8 cellular contexts compared by ENCODE assay signal in the genomic region with DNA sequence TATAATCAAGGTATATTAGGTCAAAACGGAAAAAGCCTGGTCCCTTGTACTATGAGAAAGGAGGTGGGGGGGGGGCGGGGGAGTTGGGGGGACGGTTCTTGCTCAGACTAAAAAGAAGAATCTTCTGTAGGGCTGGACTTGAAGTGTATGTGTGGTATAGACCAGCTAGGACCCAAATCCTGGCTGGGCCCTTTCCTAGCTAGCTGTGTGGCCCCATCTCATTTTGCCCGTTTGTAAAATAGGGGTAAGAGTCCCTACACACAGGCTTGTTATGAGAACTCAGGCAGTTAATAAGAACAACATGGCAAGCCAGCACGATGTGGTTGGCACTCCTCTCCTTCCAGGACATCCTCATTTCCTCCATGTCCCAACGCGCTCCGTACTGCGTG. TPM values are rescaled to one million over a fixed set of nuclear protein-coding genes. Genes with fewer than 3 reads are reported as not detected.
DNase-seq lines count a peak whose midpoint lies in the region; ATAC-seq and TF ChIP-seq lines count a peak whose summit lies in the region.

No MANE protein-coding gene starts in this region.

- no peaks in the 10 kb centered on the region for H3K9me3 ChIP-seq in HUES48 (ENCODE audit: control insufficient read depth, insufficient read depth, low read length)
- H3K9me3 ChIP-seq in colonic mucosa: no peaks in the 10 kb centered on the region
- H3K9me3 ChIP-seq in muscle layer of duodenum (ENCODE audit: control insufficient read depth in 1 of 2, low read length in 2 of 2): no peaks in the 10 kb centered on the region

- H3K9ac ChIP-seq in HUES48 (ENCODE audit: low read depth, low read length) (0 out of 2 replicates have a peak overlapping the region, but pooled peaks have one; percentile 42), colonic mucosa (ENCODE audit: low read depth in 2 of 2, low read length in 2 of 2) (no peak overlapping the region)

- no peaks in the 10 kb centered on the region for H3K27me3 ChIP-seq in ACC112 (ENCODE audit: insufficient read depth, low read length)
- H3K27me3 ChIP-seq in HUES48 (ENCODE audit: control insufficient read depth, insufficient read depth, low read length): peaks cover 25% of the 10 kb centered on the region
- H3K27me3 ChIP-seq in colonic mucosa: peaks cover 4% of the 10 kb centered on the region
- no peaks in the 10 kb centered on the region for H3K27me3 ChIP-seq in muscle layer of duodenum (ENCODE audit: low read depth, low read length)

- TF ChIP-seq CTCF in colonic mucosa (IDR thresholded peaks at IDR 0.05): no peak

- DNase-seq in colonic mucosa: no peak
- no peak for DNase-seq in NCI-H510A (lab: John Stamatoyannopoulos, UW)
- no peak for DNase-seq in AG08396 (ENCODE audit: low spot score)

- H3K36me3 ChIP-seq in ACC112 (ENCODE audit: insufficient read depth, low read length) (no peaks in the 10 kb centered on the region; the same call in 1 of the 2 replicates), HUES48 (ENCODE audit: control insufficient read depth, insufficient read depth, low read length) (no peaks in the 10 kb centered on the region), colonic mucosa (no peaks in the 10 kb centered on the region), muscle layer of duodenum (ENCODE audit: control insufficient read depth in 1 of 2, insufficient read depth in 2 of 2, low read length in 2 of 2) (no peaks in the 10 kb centered on the region)

- peaks cover 56% of the 10 kb centered on the region for H3K79me2 ChIP-seq in ACC112 (ENCODE audit: control insufficient read depth, insufficient read depth, low read length, unreplicated experiment)

- ATAC-seq in HG03095 (IDR thresholded peaks at IDR 0.05; ENCODE audit: unreplicated experiment) (no peak), GM19023 (IDR thresholded peaks at IDR 0.05; ENCODE audit: unreplicated experiment) (no peak)

- intact Hi-C loops in colonic mucosa (cut with DNase I): no loop called here

- peak overlapping the region; percentile 67 for H2AFZ ChIP-seq in ACC112 (ENCODE audit: low read length, unreplicated experiment)

- H3K4me1 ChIP-seq in ACC112 (ENCODE audit: control insufficient read depth, insufficient read depth, low read length, unreplicated experiment) (peaks cover 29% of the 10 kb centered on the region), HUES48 (ENCODE audit: control insufficient read depth, insufficient read depth, low read length) (peaks cover 23% of the 10 kb centered on the region), colonic mucosa (no peaks in the 10 kb centered on the region), muscle layer of duodenum (ENCODE audit: control insufficient read depth in 1 of 2, insufficient read depth in 2 of 2, low read length in 2 of 2) (peaks cover 0 to 13% of the 10 kb centered on the region in 2 donors)

- H3K27ac ChIP-seq in ACC112 (ENCODE audit: low read depth, low read length) (no peak overlapping the region), HUES48 (ENCODE audit: low read depth, low read length) (no peak overlapping the region), colonic mucosa (no peak overlapping the region), muscle layer of duodenum (ENCODE audit: low read length) (no peak overlapping the region)

- H3K4me3 ChIP-seq in ACC112 (ENCODE audit: low read depth, low read length) (peak overlapping the region; percentile 88), HUES48 (ENCODE audit: low read depth, low read length) (peak overlapping the region; percentile 60), colonic mucosa (peak overlapping the region; percentile 38), muscle layer of duodenum (ENCODE audit: low read depth in 1 of 2, low read length in 2 of 2) (peak overlapping the region; percentile 57 to 67)

RNA-seq across cellular contexts. Expression of gene EVA1A, which starts 1.1 kb away (rescaled TPM):
- total RNA-seq in colonic mucosa: under 1 TPM; 0.25 to 0.77 TPM

Comparison
In these comparisons a context has a peak if more than half of its experiments do, and no peak if none do; other contexts are left out.
1. H3K4me3 ChIP-seq: peak in every context shown above with its lines; median percentile 88 in ACC112; 62 in muscle layer of duodenum; 60 in HUES48; 38 in colonic mucosa.